In the genomic region with DNA sequence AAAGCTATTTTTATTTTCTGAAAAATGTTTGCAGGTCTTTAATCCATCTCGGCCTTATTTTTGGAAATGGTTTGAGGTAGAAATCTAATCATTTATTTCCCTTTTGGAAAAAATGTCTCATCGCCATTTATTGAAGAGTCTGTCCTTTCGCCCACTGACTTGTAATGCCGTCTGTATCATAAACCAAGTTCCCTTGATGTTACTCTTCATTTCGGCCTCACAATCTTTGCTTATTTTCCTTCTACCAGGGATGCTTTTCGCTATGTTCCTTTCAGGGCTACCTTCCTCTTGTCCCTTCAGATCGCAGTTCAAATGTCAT, we compare ENCODE assay signal across 1 cellular context.
TF ChIP-seq lines count a peak whose summit lies in the region.

No MANE protein-coding gene starts in this region.

TF ChIP-seq in H1, 55 proteins besides CTCF, POLR2A, EP300 and RAD21:
- TF ChIP-seq TBP (IDR thresholded peaks at IDR 0.05; ENCODE audit: low read depth, low read length): no peak
- TF ChIP-seq POU5F1 (IDR thresholded peaks at IDR 0.05; ENCODE audit: low read depth, low read length): no peak
- TF ChIP-seq BRCA1 (IDR thresholded peaks at IDR 0.05; ENCODE audit: low read depth, low read length): no peak
- no peak for TF ChIP-seq ASH2L (IDR thresholded peaks at IDR 0.05; ENCODE audit: low read length)
- TF ChIP-seq HDAC2 (IDR thresholded peaks at IDR 0.05; ENCODE audit: borderline replicate concordance in 1 of 2, low read depth in 2 of 2, low read length in 2 of 2): no peak
- no peak for TF ChIP-seq SIX5 (IDR thresholded peaks at IDR 0.05; ENCODE audit: low read depth, low read length)
- TF ChIP-seq PHF8 (conservative IDR thresholded peaks at IDR 0.05; ENCODE audit: low read depth, low read length): no peak
- no peak for TF ChIP-seq JUN (IDR thresholded peaks at IDR 0.05; ENCODE audit: low read depth, low read length)
- TF ChIP-seq, protein P1, sequence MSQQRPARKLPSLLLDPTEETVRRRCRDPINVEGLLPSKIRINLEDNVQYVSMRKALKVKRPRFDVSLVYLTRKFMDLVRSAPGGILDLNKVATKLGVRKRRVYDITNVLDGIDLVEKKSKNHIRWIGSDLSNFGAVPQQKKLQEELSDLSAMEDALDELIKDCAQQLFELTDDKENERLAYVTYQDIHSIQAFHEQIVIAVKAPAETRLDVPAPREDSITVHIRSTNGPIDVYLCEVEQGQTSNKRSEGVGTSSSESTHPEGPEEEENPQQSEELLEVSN (IDR thresholded peaks at IDR 0.05): no peak
- no peak for TF ChIP-seq BCL11A (IDR thresholded peaks at IDR 0.05; ENCODE audit: low read depth in 2 of 2, low read length in 2 of 2)
- TF ChIP-seq CBX5 (IDR thresholded peaks at IDR 0.05; ENCODE audit: low read depth, low read length): no peak
- TF ChIP-seq CREB1 (IDR thresholded peaks at IDR 0.05): no peak
- no peak for TF ChIP-seq BACH1 (IDR thresholded peaks at IDR 0.05; ENCODE audit: low read length)
- TF ChIP-seq RXRA (IDR thresholded peaks at IDR 0.05; ENCODE audit: insufficient read depth, low read depth, low read length): no peak
- TF ChIP-seq KDM5A (IDR thresholded peaks at IDR 0.05; ENCODE audit: low read length): no peak
- no peak for TF ChIP-seq NRF1 (IDR thresholded peaks at IDR 0.05; ENCODE audit: low read depth, low read length)
